8 cellular contexts compared by ENCODE assay signal in the genomic region with DNA sequence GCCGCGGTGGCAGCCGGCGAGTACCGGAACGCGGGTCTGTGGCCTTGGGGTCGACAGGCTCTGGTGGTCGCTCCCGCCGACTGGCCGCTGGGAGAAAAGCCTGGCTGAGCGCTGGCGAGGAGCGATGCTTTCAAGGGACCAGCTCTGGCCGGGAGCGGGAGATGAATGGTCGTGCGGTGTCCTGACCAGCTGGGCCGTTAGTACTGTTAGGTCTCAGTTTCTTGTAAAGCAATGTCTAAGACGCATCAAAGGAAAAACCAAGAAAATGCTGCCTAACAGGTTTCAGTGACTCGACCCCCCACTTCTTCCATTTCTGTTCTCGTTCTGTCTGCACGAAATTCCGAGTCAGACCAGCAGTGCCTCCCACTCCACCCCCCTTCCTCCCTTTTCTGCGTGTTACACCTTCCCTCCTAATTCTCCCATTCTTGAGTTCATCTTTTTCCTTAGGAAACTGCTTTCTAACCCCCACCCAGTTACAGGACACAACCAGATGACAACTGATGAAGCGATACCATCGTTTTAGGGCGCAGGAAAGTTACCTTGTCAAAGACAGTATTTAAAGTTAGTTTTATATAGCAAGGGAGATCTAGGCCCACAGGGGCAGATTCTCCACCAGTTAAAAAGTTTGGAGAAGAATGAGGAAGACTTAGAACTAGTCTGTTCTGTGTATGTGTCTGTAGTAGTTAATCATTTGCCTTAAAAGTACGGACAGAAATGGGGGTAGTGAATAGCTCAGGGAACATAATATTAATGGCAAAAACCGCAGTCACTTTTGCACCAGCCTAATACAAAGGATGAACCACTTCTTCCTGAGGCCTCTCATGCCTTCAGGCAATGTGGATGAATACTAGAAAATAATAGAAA. TPM values are rescaled to one million over a fixed set of nuclear protein-coding genes. Genes with fewer than 3 reads are reported as not detected.
A peak's percentile ranks its signal among the peaks of the same experiment; 100 is the strongest.
DNase-seq lines count a peak whose midpoint lies in the region; ATAC-seq and TF ChIP-seq lines count a peak whose summit lies in the region.

No MANE protein-coding gene starts in this region.

- H3K36me3 ChIP-seq in psoas muscle (ENCODE audit: insufficient read depth in 1 of 2, low read depth in 1 of 2), result no peaks in the 10 kb centered on the region

- no peaks in the 10 kb centered on the region for H3K27me3 Mint-ChIP-seq in activated naive CD4-positive, alpha-beta T cell treated with anti-CD3 and anti-CD28 coated beads, Interleukin-2, amount 50 U/mL, for 24 hours

- H3K36me3 Mint-ChIP-seq in activated naive CD4-positive, alpha-beta T cell treated with anti-CD3 and anti-CD28 coated beads, Interleukin-2, amount 50 U/mL, for 24 hours, result peaks cover 7% of the 10 kb centered on the region

- H3K4me3 ChIP-seq in AG04450 (ENCODE audit: low read depth, low read length) (peak overlapping the region; percentile 100), psoas muscle (peak overlapping the region; percentile 81)

- no peaks in the 10 kb centered on the region for H3K9me3 Mint-ChIP-seq in activated naive CD4-positive, alpha-beta T cell treated with anti-CD3 and anti-CD28 coated beads, Interleukin-2, amount 50 U/mL, for 24 hours

- H3K4me1 ChIP-seq in psoas muscle, result peaks cover 43% of the 10 kb centered on the region

- DNase-seq in AG04450 (ENCODE audit: low read depth, low spot score) (no peak), left ventricle myocardium superior (no peak), psoas muscle (no peak), activated gamma-delta T cell treated with Interleukin-2 at 50 U/mL for 16 hours (no peak), germinal center (ENCODE audit: low spot score) (no peak)

- H3K27me3 ChIP-seq in AG04450 (ENCODE audit: control insufficient read depth, insufficient read depth, low read length) (no peaks in the 10 kb centered on the region), psoas muscle (ENCODE audit: insufficient read depth in 3 of 3, low read length in 2 of 3) (no peaks in the 10 kb centered on the region)

- TF ChIP-seq CTCF in AG04450 (IDR thresholded peaks at IDR 0.05; ENCODE audit: low read depth, low read length) (no peak), psoas muscle (IDR thresholded peaks at IDR 0.05) (no peak)

- POLR2A ChIA-PET in AG04450 (lab: Yijun Ruan, JAX), result interaction anchor here (0.9 to 1.5 kb wide), 4 partner anchors 28 to 213 kb away, joined by 3 to 10 read pairs (median 4); a partner anchor contains a TSS

- CTCF ChIA-PET in AG04450 (lab: Charles Lee), result interaction anchor here (0.6 to 2.2 kb wide), 20 partner anchors 8 to 644 kb away, joined by 3 to 18 read pairs (median 6); no protein-coding TSS in a partner anchor

- H3K27ac Mint-ChIP-seq in activated naive CD4-positive, alpha-beta T cell treated with anti-CD3 and anti-CD28 coated beads, Interleukin-2, amount 50 U/mL, for 24 hours, result peak overlapping the region; percentile 95

- peak overlapping the region; percentile 94 for H3K4me3 Mint-ChIP-seq in activated naive CD4-positive, alpha-beta T cell treated with anti-CD3 and anti-CD28 coated beads, Interleukin-2, amount 50 U/mL, for 24 hours

- 2% methylated on average over 31 of the region's 31 CpGs for WGBS in psoas muscle, 3 donors

- ATAC-seq in GM19023 (IDR thresholded peaks at IDR 0.05; ENCODE audit: unreplicated experiment) (peak; percentile 25), HG03565 (IDR thresholded peaks at IDR 0.05; ENCODE audit: unreplicated experiment) (peak; percentile 12), left ventricle myocardium superior (peak; percentile 23), psoas muscle (peak in 3 of 4 donors; percentile 10 to 39 (median 37))

- intact Hi-C loops in left ventricle myocardium superior (cut with micrococcal nuclease), result no loop called here
- intact Hi-C loops in psoas muscle (cut with DNase I), result loop anchor here (2.0 to 10.0 kb wide), 5 partner anchors 25 to 638 kb away; a partner anchor contains a TSS

- H3K4me1 Mint-ChIP-seq in activated naive CD4-positive, alpha-beta T cell treated with anti-CD3 and anti-CD28 coated beads, Interleukin-2, amount 50 U/mL, for 24 hours, result peaks cover 23% of the 10 kb centered on the region

- H3K9me3 ChIP-seq in AG04450 (ENCODE audit: control insufficient read depth, insufficient read depth, low read length), result peaks cover 2% of the 10 kb centered on the region; the same call in 1 of the 2 replicates
- H3K9me3 ChIP-seq in psoas muscle, result no peaks in the 10 kb centered on the region

- H3K27ac ChIP-seq in AG04450 (ENCODE audit: low read depth, low read length) (peak overlapping the region; percentile 97), psoas muscle (peak overlapping the region; percentile 91)

RNA-seq across cellular contexts. Expression of a gene that starts 1.0 kb away (rescaled TPM):
- polyA plus RNA-seq in AG04450 (2011; rRNA removed), result 17.1 and 26.0 TPM in 2 replicates
- polyA minus RNA-seq in AG04450 (2011; rRNA and poly(A)+ RNA removed), result 38.0 and 40.9 TPM in 2 replicates
- 38.3 TPM for total RNA-seq in left ventricle myocardium superior
- total RNA-seq in psoas muscle, result 10 to 100 TPM; 57.8 to 92.2 (median 65.5) TPM
- 10 to 100 TPM; 10.5 to 38.0 (median 13.8) TPM for polyA plus RNA-seq in psoas muscle
